In the genomic region with DNA sequence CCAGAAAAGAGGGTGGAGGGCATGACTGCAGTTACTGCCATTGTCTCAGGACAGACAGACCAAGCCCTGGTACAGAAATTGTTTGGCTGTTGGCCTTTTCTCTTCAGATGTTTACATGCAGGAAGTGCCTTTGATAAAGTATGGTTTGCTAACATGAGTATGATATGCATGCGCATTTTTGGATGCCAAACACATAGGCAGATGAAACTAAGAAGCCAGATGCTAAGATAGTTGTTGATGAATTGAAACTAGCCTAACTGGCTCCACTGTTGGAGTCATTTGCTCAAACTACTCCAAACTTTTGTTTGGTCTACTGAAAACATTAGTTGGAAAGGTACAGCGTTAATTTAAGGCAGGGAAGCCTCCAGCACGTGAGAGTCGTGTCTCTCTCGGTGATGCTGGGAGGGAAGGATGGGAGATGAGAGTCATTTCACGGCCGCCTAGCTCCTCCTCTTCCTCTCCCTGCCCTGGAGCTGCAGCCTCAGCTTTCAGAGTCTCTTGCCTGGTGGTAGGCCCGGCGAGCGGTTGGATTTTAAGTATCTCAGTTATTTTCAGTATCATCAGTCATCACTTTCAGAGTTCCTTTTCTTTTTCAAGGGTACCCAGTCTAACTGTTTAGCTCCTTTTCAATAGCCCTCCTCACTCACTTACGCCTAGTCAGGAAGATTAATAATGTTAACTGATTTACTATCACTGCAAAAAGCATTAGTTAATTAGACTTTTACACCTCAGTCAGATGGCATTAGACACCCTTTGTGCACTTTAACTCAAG, we compare ENCODE assay signal across 8 cellular contexts. TPM values are rescaled to one million over a fixed set of nuclear protein-coding genes. Genes with fewer than 3 reads are reported as not detected.
A peak's percentile ranks its signal among the peaks of the same experiment; 100 is the strongest.
DNase-seq lines count a peak whose midpoint lies in the region; ATAC-seq and TF ChIP-seq lines count a peak whose summit lies in the region.

No MANE protein-coding gene starts in this region.

- no peak for TF ChIP-seq POLR2A in stomach (IDR thresholded peaks at IDR 0.05)

- no peaks in the 10 kb centered on the region for H3K27me3 ChIP-seq in DND-41 (ENCODE audit: insufficient read depth, low read length, poor library complexity)
- H3K27me3 ChIP-seq in mucosa of stomach (ENCODE audit: control insufficient read depth, insufficient read depth, low read length) = no peaks in the 10 kb centered on the region
- H3K27me3 ChIP-seq in stomach = no peaks in the 10 kb centered on the region

- DNase-seq in DND-41 (peak; percentile 78), KBM-7 (peak; percentile 71), stomach (no peak), NCI-H226 (no peak)
- DNase-seq in activated CD4-positive, CD25-positive, alpha-beta regulatory T cell treated with anti-CD3 and anti-CD28 coated beads, Interleukin-2, amount 50 U/mL, for 16 hours (ENCODE audit: low read depth, low spot score) = peak; percentile 27

- H3K4me1 ChIP-seq in DND-41 (ENCODE audit: insufficient read depth, low read length) (peaks cover 55% of the 10 kb centered on the region), mucosa of stomach (ENCODE audit: control insufficient read depth, insufficient read depth, low read length) (peaks cover 40% of the 10 kb centered on the region), stomach (peaks cover 49 to 93% (median 64%) of the 10 kb centered on the region in 4 donors)

- TF ChIP-seq CTCF in DND-41 (IDR thresholded peaks at IDR 0.05; ENCODE audit: borderline replicate concordance, extremely low read depth, low read length, poor library complexity, severe bottlenecking) (no peak), stomach (IDR thresholded peaks at IDR 0.05) (no peak)

- H4K20me1 ChIP-seq in DND-41 (ENCODE audit: insufficient read depth, low read length) = peaks cover 56% of the 10 kb centered on the region

- H3K4me3 ChIP-seq in DND-41 (ENCODE audit: low read depth in 1 of 2, low read length in 2 of 2) = peak overlapping the region in 1 of 2 experiments; percentile 49; a peak in 2 of 4 replicates
- no peak overlapping the region for H3K4me3 ChIP-seq in mucosa of stomach (ENCODE audit: low read length)
- peak overlapping the region in 1 of 4 donors; percentile 15 for H3K4me3 ChIP-seq in stomach

- peak overlapping the region; percentile 70 for H3K4me2 ChIP-seq in DND-41 (ENCODE audit: insufficient read depth, low read length)

- H3K27ac Mint-ChIP-seq in dendritic cell treated with granulocyte-macrophage colony-stimulating factor and Interleukin-4, amounts not matched to agents 40 ng/mL and 50 ng/mL, for 4 days = peak overlapping the region; percentile 82

- intact Hi-C loops in dendritic cell treated with granulocyte-macrophage colony-stimulating factor and Interleukin-4, amounts not matched to agents 40 ng/mL and 50 ng/mL, for 4 days (cut with micrococcal nuclease) = no loop called here
- intact Hi-C loops in stomach (cut with DNase I; ENCODE audit: low total_unique reads) = no loop called here

- peak overlapping the region; percentile 67 for H3K27ac ChIP-seq in DND-41 (ENCODE audit: low read length)
- peak overlapping the region; percentile 80 to 99 (median 94) for H3K27ac ChIP-seq in stomach

- ATAC-seq in DND-41 (ENCODE audit: insufficient read depth, low read depth) = peak; percentile 82
- ATAC-seq in GM21528 (IDR thresholded peaks at IDR 0.05; ENCODE audit: low FRiP score, unreplicated experiment) = peak; percentile 42

- H3K9me3 Mint-ChIP-seq in dendritic cell treated with granulocyte-macrophage colony-stimulating factor and Interleukin-4, amounts not matched to agents 40 ng/mL and 50 ng/mL, for 4 days = no peaks in the 10 kb centered on the region

- peak overlapping the region; percentile 34 for H3K4me3 Mint-ChIP-seq in dendritic cell treated with granulocyte-macrophage colony-stimulating factor and Interleukin-4, amounts not matched to agents 40 ng/mL and 50 ng/mL, for 4 days

- in situ Hi-C loops in KBM-7 (cut with MboI; ENCODE audit: low pct_unique_long_range_greater_than_20kb, low sequenced_read_pairs) = no loop called here

- peak overlapping the region; percentile 60 for H2AFZ ChIP-seq in DND-41 (ENCODE audit: low read depth, low read length)

- peaks cover 44% of the 10 kb centered on the region for H3K4me1 Mint-ChIP-seq in dendritic cell treated with granulocyte-macrophage colony-stimulating factor and Interleukin-4, amounts not matched to agents 40 ng/mL and 50 ng/mL, for 4 days (ENCODE audit: low read depth)

- H3K9me3 ChIP-seq in DND-41 (ENCODE audit: insufficient read depth, low read length, severe bottlenecking) (no peaks in the 10 kb centered on the region), mucosa of stomach (ENCODE audit: control insufficient read depth, low read length) (no peaks in the 10 kb centered on the region), stomach (no peaks in the 10 kb centered on the region)

- H3K9ac ChIP-seq in DND-41 (ENCODE audit: low read depth, low read length) = peak overlapping the region; percentile 41
- H3K9ac ChIP-seq in mucosa of stomach (ENCODE audit: low read length) = peak overlapping the region; percentile 4

- no peaks in the 10 kb centered on the region for H3K27me3 Mint-ChIP-seq in dendritic cell treated with granulocyte-macrophage colony-stimulating factor and Interleukin-4, amounts not matched to agents 40 ng/mL and 50 ng/mL, for 4 days

- 9 to 18% (median 15%) methylated on average over 11 of the region's 11 CpGs for WGBS in stomach, 5 donors

- peaks cover 97% of the 10 kb centered on the region for H3K79me2 ChIP-seq in DND-41 (ENCODE audit: insufficient read depth, low read length)

- H3K36me3 ChIP-seq in DND-41 (ENCODE audit: insufficient read depth, low read length) (no peaks in the 10 kb centered on the region), mucosa of stomach (ENCODE audit: control insufficient read depth, insufficient read depth, low read length) (no peaks in the 10 kb centered on the region), stomach (no peaks in the 10 kb centered on the region)

- H3K36me3 Mint-ChIP-seq in dendritic cell treated with granulocyte-macrophage colony-stimulating factor and Interleukin-4, amounts not matched to agents 40 ng/mL and 50 ng/mL, for 4 days (ENCODE audit: low read depth) = peaks cover 26% of the 10 kb centered on the region

- TF ChIP-seq EP300 in stomach (IDR thresholded peaks at IDR 0.05) = no peak

RNA-seq across cellular contexts. Expression of gene RREB1, which starts 29.8 kb away (rescaled TPM):
- total RNA-seq in stomach = 100 to 1,000 TPM in 1 of 5 donors, 10 to 100 TPM in 4; 39.7 to 125 (median 61.8) TPM
- polyA plus RNA-seq in stomach = 1 to 10 TPM; 4.0 to 8.2 (median 5.2) TPM

Comparison
In these comparisons a context has a peak if more than half of its experiments do, and no peak if none do; other contexts are left out.
1. DNase-seq: peak in DND-41 (single experiment), KBM-7 (single experiment) and activated CD4-positive, CD25-positive, alpha-beta regulatory T cell treated with anti-CD3 and anti-CD28 coated beads, Interleukin-2, amount 50 U/mL, for 16 hours (single experiment); none in stomach (single experiment) and NCI-H226 (single experiment).